In genomic region chr11:27087425-27087824, GRCh38 we compare ENCODE assay signal across 19 cellular contexts. TPM values are rescaled to one million over a fixed set of nuclear protein-coding genes. Genes with fewer than 3 reads are reported as not detected.
"Had no signal": no experiment of that assay in that cellular context is flagged by ENCODE, and none has a peak within 500 bp of the region (broad histone marks: within the 10 kb centered on the region; RNA-seq: fewer than 3 reads in every experiment).

No MANE protein-coding gene starts in this region.

- H3K27me3 ChIP-seq: adrenal gland, neutrophil, transverse colon had no signal

- H3K27ac ChIP-seq: adrenal gland, neutrophil, transverse colon had no signal

- H3K9me3 ChIP-seq: adrenal gland, neutrophil, transverse colon had no signal

- H3K4me3 ChIP-seq: adrenal gland, mucosa of descending colon, transverse colon had no signal

- H3K4me1 Mint-ChIP-seq: naive thymus-derived CD4-positive, alpha-beta T cell; stimulated activated naive B cell treated with anti-CD40 and anti-IgM and Interleukin-4, amounts not matched to agents 10 μg/mL and 1 μg/mL and 100 μg/mL, for 72 hours had no signal

- H3K4me1 ChIP-seq: adrenal gland had no signal

- H3K27me3 Mint-ChIP-seq: effector memory CD8-positive, alpha-beta T cell; stimulated activated naive B cell treated with anti-CD40 and anti-IgM and Interleukin-4, amounts not matched to agents 10 μg/mL and 1 μg/mL and 100 μg/mL, for 72 hours had no signal

- H3K4me3 Mint-ChIP-seq: effector memory CD8-positive, alpha-beta T cell; naive thymus-derived CD4-positive, alpha-beta T cell; stimulated activated naive B cell treated with anti-CD40 and anti-IgM and Interleukin-4, amounts not matched to agents 10 μg/mL and 1 μg/mL and 100 μg/mL, for 72 hours had no signal

- H3K36me3 ChIP-seq: adrenal gland, neutrophil, transverse colon had no signal

- ATAC-seq: effector memory CD8-positive, alpha-beta T cell; mucosa of descending colon; naive thymus-derived CD4-positive, alpha-beta T cell; SK-N-SH treated with all-trans-retinoic acid at 6 μM for 48 hours; stimulated activated naive B cell treated with anti-CD40 and anti-IgM and Interleukin-4, amounts not matched to agents 10 μg/mL and 1 μg/mL and 100 μg/mL, for 72 hours had no signal

- H3K36me3 Mint-ChIP-seq: naive thymus-derived CD4-positive, alpha-beta T cell; stimulated activated naive B cell treated with anti-CD40 and anti-IgM and Interleukin-4, amounts not matched to agents 10 μg/mL and 1 μg/mL and 100 μg/mL, for 72 hours had no signal

- DNase-seq: activated CD4-positive, CD25-positive, alpha-beta regulatory T cell treated with anti-CD3 and anti-CD28 coated beads, Interleukin-2, amount 50 U/mL, for 72 hours; activated naive CD4-positive, alpha-beta T cell treated with anti-CD3 and anti-CD28 coated beads, Interleukin-2, amount 50 U/mL, for 16 hours; activated T-cell treated with anti-CD3 and anti-CD28 coated beads, Interleukin-2, amount 50 U/mL, for 1 hour; adrenal gland; cerebellar nuclear complex; dermis blood vessel endothelial cell; effector memory CD8-positive, alpha-beta T cell; islet precursor cell; mucosa of descending colon; naive thymus-derived CD4-positive, alpha-beta T cell; stimulated activated CD4-positive, alpha-beta T cell treated with anti-CD3 and anti-CD28 coated beads, Interleukin-15, amount 100 ng/mL, for 24 hours; stimulated activated CD4-positive, alpha-beta T cell treated with anti-CD3 and anti-CD28 coated beads, Interleukin-4, amount 100 ng/mL, for 1 hour; stimulated activated naive B cell treated with anti-CD40 and anti-IgM and Interleukin-4, amounts not matched to agents 10 μg/mL and 1 μg/mL and 100 μg/mL, for 72 hours; T-helper 1 cell; T1000; transverse colon had no signal

- H3K27ac Mint-ChIP-seq: effector memory CD8-positive, alpha-beta T cell; naive thymus-derived CD4-positive, alpha-beta T cell; stimulated activated naive B cell treated with anti-CD40 and anti-IgM and Interleukin-4, amounts not matched to agents 10 μg/mL and 1 μg/mL and 100 μg/mL, for 72 hours had no signal

RNA-seq across cellular contexts. Expression of gene BBOX1, which starts 46.8 kb away (rescaled TPM):
- total RNA-seq: dermis blood vessel endothelial cell; epithelial cell of proximal tubule; mucosa of descending colon; naive thymus-derived CD4-positive, alpha-beta T cell; transverse colon had no signal
- polyA plus RNA-seq: adrenal gland; naive thymus-derived CD4-positive, alpha-beta T cell had no signal
